ENCODE assay signal across 1 cellular context in genomic region chr19:55674841-55675660, GRCh38.
TF ChIP-seq lines count a peak whose summit lies in the region.

Gene EPN1 (plus strand): TSS chr19:55675226. CDS start chr19:55678628, 3,402 bp downstream.

TF ChIP-seq in HEK293, 187 proteins besides CTCF, POLR2A, EP300 and RAD21 (continued from another document and continues in another):
- peak; percentile 91 for TF ChIP-seq ZNF518A (tag by site-specific recombination; conservative IDR thresholded peaks at IDR 0.05; ENCODE audit: low read depth)
- peak; percentile 55; the same call in 1 of the 2 replicates for TF ChIP-seq ZNF341 (tag by site-specific recombination; IDR thresholded peaks at IDR 0.05; ENCODE audit: low read depth)
- no peak for TF ChIP-seq ZNF521 (tag by site-specific recombination; IDR thresholded peaks at IDR 0.05)
- TF ChIP-seq ELK4 (IDR thresholded peaks at IDR 0.05; ENCODE audit: borderline replicate concordance, low read depth, low read length): peak; percentile 34; the same call in 1 of the 2 replicates
- TF ChIP-seq HOXD13 (CRISPR knock-in tag; IDR thresholded peaks at IDR 0.05; ENCODE audit: borderline replicate concordance): peak; percentile 18; the same call in 1 of the 2 replicates
- peak; percentile 30; the same call in 1 of the 2 replicates for TF ChIP-seq ZNF580 (tag by site-specific recombination; IDR thresholded peaks at IDR 0.05)
- peak; percentile 99 for TF ChIP-seq HIC1 (tag by site-specific recombination; IDR thresholded peaks at IDR 0.05)
- peak; percentile 78 for TF ChIP-seq ZEB2 (tag by site-specific recombination; IDR thresholded peaks at IDR 0.05)
- peak; percentile 15; the same call in 1 of the 2 replicates for TF ChIP-seq SCRT2 (tag by site-specific recombination; IDR thresholded peaks at IDR 0.05)
- peak; percentile 77 for TF ChIP-seq GLIS2 (tag by site-specific recombination; IDR thresholded peaks at IDR 0.05)
- peak; percentile 67; the same call in 1 of the 2 replicates for TF ChIP-seq ZBTB8A (tag by site-specific recombination; IDR thresholded peaks at IDR 0.05)
- peak; percentile 92 for TF ChIP-seq ZBTB17 (tag by site-specific recombination; IDR thresholded peaks at IDR 0.05)
- peak; percentile 96 for TF ChIP-seq SP2 (tag by site-specific recombination; IDR thresholded peaks at IDR 0.05)
- peak; percentile 48; the same call in 1 of the 2 replicates for TF ChIP-seq ZNF677 (tag by site-specific recombination; IDR thresholded peaks at IDR 0.05)
- TF ChIP-seq ZNF24 (tag by site-specific recombination; IDR thresholded peaks at IDR 0.05): peak; percentile 42; the same call in 1 of the 2 replicates
- 0 out of 2 replicates have a peak, but pooled peaks have one; percentile 29 for TF ChIP-seq ZNF777 (tag by site-specific recombination; IDR thresholded peaks at IDR 0.05; ENCODE audit: borderline replicate concordance)
- TF ChIP-seq KLF8 (tag by site-specific recombination; IDR thresholded peaks at IDR 0.05): peak; percentile 87
- TF ChIP-seq KLF7 (tag by site-specific recombination; IDR thresholded peaks at IDR 0.05; ENCODE audit: borderline replicate concordance): peak; percentile 62; the same call in 1 of the 2 replicates
- no peak for TF ChIP-seq OSR2 (tag by site-specific recombination; IDR thresholded peaks at IDR 0.05)
- no peak for TF ChIP-seq ZNF223 (tag by site-specific recombination; IDR thresholded peaks at IDR 0.05)
- peak; percentile 96 for TF ChIP-seq KLF10 (tag by site-specific recombination; IDR thresholded peaks at IDR 0.05)
- peak; percentile 93 for TF ChIP-seq ZNF629 (tag by site-specific recombination; IDR thresholded peaks at IDR 0.05)
- TF ChIP-seq ZNF391 (tag by site-specific recombination; IDR thresholded peaks at IDR 0.05; ENCODE audit: borderline replicate concordance, low read depth): 0 out of 2 replicates have a peak, but pooled peaks have one; percentile 58
- peak; percentile 92 for TF ChIP-seq ZBTB10 (tag by site-specific recombination; IDR thresholded peaks at IDR 0.05)
- 0 out of 2 replicates have a peak, but pooled peaks have one; percentile 14 for TF ChIP-seq IKZF3 (tag by site-specific recombination; IDR thresholded peaks at IDR 0.05)
- peak; percentile 89; the same call in 1 of the 2 replicates for TF ChIP-seq KLF1 (tag by site-specific recombination; IDR thresholded peaks at IDR 0.05)
- peak; percentile 42; the same call in 1 of the 2 replicates for TF ChIP-seq ZSCAN30 (tag by site-specific recombination; IDR thresholded peaks at IDR 0.05)
- peak; percentile 98 for TF ChIP-seq KLF9 (tag by site-specific recombination; IDR thresholded peaks at IDR 0.05; ENCODE audit: low read depth)
- TF ChIP-seq PATZ1 (tag by site-specific recombination; IDR thresholded peaks at IDR 0.05): peak; percentile 70; the same call in 1 of the 2 replicates
- peak; percentile 54; the same call in 1 of the 2 replicates for TF ChIP-seq ZBTB20 (tag by site-specific recombination; IDR thresholded peaks at IDR 0.05)
- TF ChIP-seq ZBTB48 (tag by site-specific recombination; IDR thresholded peaks at IDR 0.05): peak; percentile 30; the same call in 1 of the 2 replicates
- no peak for TF ChIP-seq ZNF571 (tag by site-specific recombination; IDR thresholded peaks at IDR 0.05)
- TF ChIP-seq GLIS1 (tag by site-specific recombination; IDR thresholded peaks at IDR 0.05): peak; percentile 77
- TF ChIP-seq ZNF169 (tag by site-specific recombination; IDR thresholded peaks at IDR 0.05): no peak
- TF ChIP-seq ZBTB11 (tag by site-specific recombination; conservative IDR thresholded peaks at IDR 0.05; ENCODE audit: low read depth): peak; percentile 98
- TF ChIP-seq ZNF19 (tag by site-specific recombination; IDR thresholded peaks at IDR 0.05; ENCODE audit: low read depth): no peak
- peak; percentile 89 for TF ChIP-seq ZNF501 (tag by site-specific recombination; IDR thresholded peaks at IDR 0.05)
- TF ChIP-seq ZNF398 (tag by site-specific recombination; IDR thresholded peaks at IDR 0.05): 0 out of 2 replicates have a peak, but pooled peaks have one; percentile 18
- TF ChIP-seq EGR2 (tag by site-specific recombination; IDR thresholded peaks at IDR 0.05; ENCODE audit: low read depth): peak; percentile 68
- TF ChIP-seq SALL2 (tag by site-specific recombination; IDR thresholded peaks at IDR 0.05; ENCODE audit: borderline replicate concordance): no peak
- TF ChIP-seq ZNF596 (tag by site-specific recombination; IDR thresholded peaks at IDR 0.05): 0 out of 2 replicates have a peak, but pooled peaks have one; percentile 24
- TF ChIP-seq ZNF335 (tag by site-specific recombination; conservative IDR thresholded peaks at IDR 0.05): 0 out of 2 replicates have a peak, but pooled peaks have one; percentile 3
- TF ChIP-seq ZBTB7A (tag by site-specific recombination; IDR thresholded peaks at IDR 0.05; ENCODE audit: low read depth): no peak
